In genomic region chr4:107183155-107183774, GRCh38 we compare ENCODE assay signal across 1 cellular context.
TF ChIP-seq lines count a peak whose summit lies in the region.

No MANE protein-coding gene starts in this region.

TF ChIP-seq in HepG2, 621 proteins besides CTCF, POLR2A, EP300 and RAD21 (continued from another document):
- TF ChIP-seq ARID3A (IDR thresholded peaks at IDR 0.05; ENCODE audit: low read depth, low read length) (peak; percentile 67; the same call in 1 of the 2 replicates), RXRA (CRISPR knock-in tag; IDR thresholded peaks at IDR 0.05) (peak; percentile 79; the same call in 1 of the 2 replicates), ELF3 (CRISPR knock-in tag; IDR thresholded peaks at IDR 0.05) (peak; percentile 35; the same call in 1 of the 2 replicates), NCOA2 (CRISPR knock-in tag; IDR thresholded peaks at IDR 0.05) (0 out of 2 replicates have a peak, but pooled peaks have one; percentile 16)
TF ChIP-seq in HepG2: peak in this region for 15.
